ENCODE assay signal across 12 cellular contexts in the genomic region with DNA sequence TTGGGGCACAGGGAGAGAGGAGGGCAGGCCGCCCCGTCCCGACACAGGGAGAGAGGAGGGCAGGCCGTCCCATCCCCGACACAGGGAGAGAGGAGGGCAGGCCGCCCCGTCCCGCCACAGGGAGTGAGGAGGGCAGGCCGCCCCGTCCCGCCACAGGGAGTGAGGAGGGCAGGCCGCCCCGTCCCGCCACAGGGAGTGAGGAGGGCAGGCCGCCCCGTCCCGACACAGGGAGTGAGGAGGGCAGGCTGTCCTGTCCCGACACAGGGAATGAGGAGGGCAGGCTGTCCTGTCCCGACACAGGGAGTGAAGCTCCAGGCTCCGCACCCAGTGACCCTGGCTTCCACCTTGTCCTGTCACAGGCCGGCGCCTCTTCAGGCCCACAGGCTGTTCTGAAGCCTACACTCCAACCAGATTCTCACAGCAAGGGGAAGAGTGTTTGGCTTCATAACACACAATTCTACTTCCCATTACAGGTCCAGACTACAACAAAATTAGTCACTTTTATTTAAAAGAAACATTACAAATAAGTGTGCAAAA.
"Had no signal": no experiment of that assay in that cellular context is flagged by ENCODE, and none has a peak within 500 bp of the region (broad histone marks: within the 10 kb centered on the region; RNA-seq: fewer than 3 reads in every experiment).

No MANE protein-coding gene starts in this region.

- H3K4me3 ChIP-seq: pancreas, skin epidermis had no signal

- H3K27me3 ChIP-seq: brain microvascular endothelial cell, pancreas had no signal

- H3K9me3 ChIP-seq: pancreas had no signal

- H3K27ac ChIP-seq: brain microvascular endothelial cell, pancreas, skin epidermis had no signal

- H3K4me1 ChIP-seq: pancreas had no signal

- DNase-seq: activated CD4-positive, alpha-beta T cell treated with anti-CD3 and anti-CD28 coated beads, Interleukin-2, amount 10 ng/mL, durations not matched to agents 7 days and 5 days; activated CD8-positive, alpha-beta memory T cell treated with anti-CD3 and anti-CD28 coated beads for 24 hours; activated gamma-delta T cell treated with Interleukin-2 at 50 U/mL for 16 hours; activated naive CD8-positive, alpha-beta T cell treated with anti-CD3 and anti-CD28 coated beads, Interleukin-2, amount 10 ng/mL, durations not matched to agents 7 days and 5 days; brain microvascular endothelial cell; hypothalamus; kidney glomerular epithelial cell; retina; stimulated activated CD4-positive, alpha-beta T cell treated with anti-CD3 and anti-CD28 coated beads, Interleukin-4, amount 100 ng/mL, for 4 hours; T-helper 2 cell had no signal
